Comparison of ENCODE assay signal across 1 cellular context in the genomic region with DNA sequence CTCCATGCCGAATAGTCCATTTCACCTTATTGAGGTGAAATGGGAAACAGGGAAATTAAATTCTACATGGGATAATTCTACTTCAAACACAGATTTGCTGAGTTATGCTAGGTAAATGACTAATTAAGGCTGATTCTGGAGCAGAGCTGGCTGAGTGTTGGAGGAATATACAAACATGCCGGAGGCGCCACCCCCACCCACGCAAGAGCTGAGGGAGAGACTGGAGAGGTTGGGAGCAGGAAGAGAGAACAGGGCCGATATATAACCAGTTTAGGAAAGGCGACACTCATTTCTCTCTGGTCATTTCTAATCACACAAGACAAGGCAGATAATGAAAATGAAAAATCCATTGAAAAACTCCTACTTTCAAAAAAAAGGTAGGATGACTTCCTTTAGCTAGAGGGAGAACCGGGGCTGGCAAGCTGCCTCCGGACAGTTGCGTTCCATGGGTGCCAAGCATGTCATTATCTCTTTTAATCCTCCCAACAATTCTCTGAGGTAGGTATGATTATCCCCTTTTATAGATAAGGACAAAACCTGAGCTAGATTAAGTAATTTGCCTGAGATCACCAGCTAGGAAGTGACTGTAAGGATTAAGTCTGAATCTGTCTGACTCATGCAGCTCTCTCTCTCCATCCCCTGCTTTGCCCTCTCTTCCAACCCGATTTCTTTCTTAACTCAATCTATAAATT.
TF ChIP-seq lines count a peak whose summit lies in the region.

No MANE protein-coding gene starts in this region.

TF ChIP-seq in K562, 482 proteins besides CTCF, POLR2A, EP300 and RAD21 (continued from another document):
- TF ChIP-seq, protein P1, sequence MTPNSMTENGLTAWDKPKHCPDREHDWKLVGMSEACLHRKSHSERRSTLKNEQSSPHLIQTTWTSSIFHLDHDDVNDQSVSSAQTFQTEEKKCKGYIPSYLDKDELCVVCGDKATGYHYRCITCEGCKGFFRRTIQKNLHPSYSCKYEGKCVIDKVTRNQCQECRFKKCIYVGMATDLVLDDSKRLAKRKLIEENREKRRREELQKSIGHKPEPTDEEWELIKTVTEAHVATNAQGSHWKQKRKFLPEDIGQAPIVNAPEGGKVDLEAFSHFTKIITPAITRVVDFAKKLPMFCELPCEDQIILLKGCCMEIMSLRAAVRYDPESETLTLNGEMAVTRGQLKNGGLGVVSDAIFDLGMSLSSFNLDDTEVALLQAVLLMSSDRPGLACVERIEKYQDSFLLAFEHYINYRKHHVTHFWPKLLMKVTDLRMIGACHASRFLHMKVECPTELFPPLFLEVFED (CRISPR knock-in tag; conservative IDR thresholded peaks at IDR 0.05): no peak
- TF ChIP-seq, protein P2, sequence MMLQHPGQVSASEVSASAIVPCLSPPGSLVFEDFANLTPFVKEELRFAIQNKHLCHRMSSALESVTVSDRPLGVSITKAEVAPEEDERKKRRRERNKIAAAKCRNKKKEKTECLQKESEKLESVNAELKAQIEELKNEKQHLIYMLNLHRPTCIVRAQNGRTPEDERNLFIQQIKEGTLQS (IDR thresholded peaks at IDR 0.05): peak; percentile 30; the same call in 1 of the 2 replicates
- TF ChIP-seq, protein P2 (CRISPR knock-in tag; conservative IDR thresholded peaks at IDR 0.05): no peak
- TF ChIP-seq EGR1 (conservative IDR thresholded peaks at IDR 0.05): peak; percentile 94
- TF ChIP-seq, protein P3, sequence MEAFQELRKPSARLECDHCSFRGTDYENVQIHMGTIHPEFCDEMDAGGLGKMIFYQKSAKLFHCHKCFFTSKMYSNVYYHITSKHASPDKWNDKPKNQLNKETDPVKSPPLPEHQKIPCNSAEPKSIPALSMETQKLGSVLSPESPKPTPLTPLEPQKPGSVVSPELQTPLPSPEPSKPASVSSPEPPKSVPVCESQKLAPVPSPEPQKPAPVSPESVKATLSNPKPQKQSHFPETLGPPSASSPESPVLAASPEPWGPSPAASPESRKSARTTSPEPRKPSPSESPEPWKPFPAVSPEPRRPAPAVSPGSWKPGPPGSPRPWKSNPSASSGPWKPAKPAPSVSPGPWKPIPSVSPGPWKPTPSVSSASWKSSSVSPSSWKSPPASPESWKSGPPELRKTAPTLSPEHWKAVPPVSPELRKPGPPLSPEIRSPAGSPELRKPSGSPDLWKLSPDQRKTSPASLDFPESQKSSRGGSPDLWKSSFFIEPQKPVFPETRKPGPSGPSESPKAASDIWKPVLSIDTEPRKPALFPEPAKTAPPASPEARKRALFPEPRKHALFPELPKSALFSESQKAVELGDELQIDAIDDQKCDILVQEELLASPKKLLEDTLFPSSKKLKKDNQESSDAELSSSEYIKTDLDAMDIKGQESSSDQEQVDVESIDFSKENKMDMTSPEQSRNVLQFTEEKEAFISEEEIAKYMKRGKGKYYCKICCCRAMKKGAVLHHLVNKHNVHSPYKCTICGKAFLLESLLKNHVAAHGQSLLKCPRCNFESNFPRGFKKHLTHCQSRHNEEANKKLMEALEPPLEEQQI (IDR thresholded peaks at IDR 0.05): no peak
- no peak for TF ChIP-seq GTF2E2 (tag; IDR thresholded peaks at IDR 0.05)
